Comparison of ENCODE assay signal across 1 cellular context in the genomic region with DNA sequence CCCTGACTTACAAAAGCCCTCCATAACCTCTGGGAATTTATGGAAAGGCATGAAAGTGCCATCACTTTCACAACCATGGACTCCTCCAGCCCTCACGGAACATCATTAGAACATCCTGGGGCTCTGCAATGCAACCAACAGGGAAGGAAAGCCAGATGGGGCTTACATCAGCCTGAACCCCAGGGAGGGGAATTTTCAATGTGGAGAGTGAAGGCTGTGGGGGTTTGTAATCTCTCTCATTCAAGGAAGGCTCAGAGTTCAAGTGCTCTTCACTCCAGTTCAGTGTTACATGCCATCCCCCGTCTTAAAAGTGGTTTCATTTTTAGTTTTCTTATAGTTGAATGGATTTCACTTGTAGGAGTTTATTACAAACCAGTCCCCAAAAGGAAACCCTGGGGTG.
TF ChIP-seq lines count a peak whose summit lies in the region.

No MANE protein-coding gene starts in this region.

TF ChIP-seq in IMR-90, 13 proteins besides CTCF, POLR2A, EP300 and RAD21 (continued from another document):
- TF ChIP-seq, protein P1, sequence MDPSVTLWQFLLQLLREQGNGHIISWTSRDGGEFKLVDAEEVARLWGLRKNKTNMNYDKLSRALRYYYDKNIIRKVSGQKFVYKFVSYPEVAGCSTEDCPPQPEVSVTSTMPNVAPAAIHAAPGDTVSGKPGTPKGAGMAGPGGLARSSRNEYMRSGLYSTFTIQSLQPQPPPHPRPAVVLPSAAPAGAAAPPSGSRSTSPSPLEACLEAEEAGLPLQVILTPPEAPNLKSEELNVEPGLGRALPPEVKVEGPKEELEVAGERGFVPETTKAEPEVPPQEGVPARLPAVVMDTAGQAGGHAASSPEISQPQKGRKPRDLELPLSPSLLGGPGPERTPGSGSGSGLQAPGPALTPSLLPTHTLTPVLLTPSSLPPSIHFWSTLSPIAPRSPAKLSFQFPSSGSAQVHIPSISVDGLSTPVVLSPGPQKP (IDR thresholded peaks at IDR 0.05; ENCODE audit: borderline replicate concordance, low read depth, low read length), result no peak
